In the genomic region with DNA sequence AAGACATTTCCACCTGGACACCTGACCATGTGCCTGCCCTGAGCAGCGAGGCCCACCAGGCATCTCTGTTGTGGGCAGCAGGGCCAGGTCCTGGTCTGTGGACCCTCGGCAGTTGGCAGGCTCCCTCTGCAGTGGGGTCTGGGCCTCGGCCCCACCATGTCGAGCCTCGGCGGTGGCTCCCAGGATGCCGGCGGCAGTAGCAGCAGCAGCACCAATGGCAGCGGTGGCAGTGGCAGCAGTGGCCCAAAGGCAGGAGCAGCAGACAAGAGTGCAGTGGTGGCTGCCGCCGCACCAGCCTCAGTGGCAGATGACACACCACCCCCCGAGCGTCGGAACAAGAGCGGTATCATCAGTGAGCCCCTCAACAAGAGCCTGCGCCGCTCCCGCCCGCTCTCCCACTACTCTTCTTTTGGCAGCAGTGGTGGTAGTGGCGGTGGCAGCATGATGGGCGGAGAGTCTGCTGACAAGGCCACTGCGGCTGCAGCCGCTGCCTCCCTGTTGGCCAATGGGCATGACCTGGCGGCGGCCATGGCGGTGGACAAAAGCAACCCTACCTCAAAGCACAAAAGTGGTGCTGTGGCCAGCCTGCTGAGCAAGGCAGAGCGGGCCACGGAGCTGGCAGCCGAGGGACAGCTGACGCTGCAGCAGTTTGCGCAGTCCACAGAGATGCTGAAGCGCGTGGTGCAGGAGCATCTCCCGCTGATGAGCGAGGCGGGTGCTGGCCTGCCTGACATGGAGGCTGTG, we compare ENCODE assay signal across 22 cellular contexts.
"Had no signal": no experiment of that assay in that cellular context is flagged by ENCODE, and none has a peak within 500 bp of the region (broad histone marks: within the 10 kb centered on the region; RNA-seq: fewer than 3 reads in every experiment).

No MANE protein-coding gene starts in this region.

- H3K4me3 Mint-ChIP-seq: activated CD8-positive, alpha-beta memory T cell treated with anti-CD3 and anti-CD28 coated beads, Interleukin-2, amount 10 ng/mL, durations not matched to agents 7 days and 5 days; activated T-cell treated with anti-CD3 and anti-CD28 coated beads, Interleukin-2, amount 50 U/mL, for 24 hours; endodermal cell had no signal

- ATAC-seq: activated CD8-positive, alpha-beta memory T cell treated with anti-CD3 and anti-CD28 coated beads, Interleukin-2, amount 10 ng/mL, durations not matched to agents 7 days and 5 days; activated naive CD4-positive, alpha-beta T cell treated with anti-CD3 and anti-CD28 coated beads, Interleukin-2, amount 50 U/mL, for 72 hours; heart right ventricle; left lobe of liver; mucosa of descending colon; naive thymus-derived CD8-positive, alpha-beta T cell; right cardiac atrium; SK-N-SH treated with all-trans-retinoic acid at 6 μM for 48 hours; stimulated activated naive CD8-positive, alpha-beta T cell treated with anti-CD3 and anti-CD28 coated beads, Interleukin-15, Interleukin-2, amounts not matched to agents 100 U/mL and 50 U/mL, for 24 hours had no signal

- H3K27me3 ChIP-seq: heart right ventricle, testis had no signal

- H3K9me3 ChIP-seq: heart right ventricle, mucosa of descending colon, testis had no signal

- H3K4me3 ChIP-seq: heart right ventricle, mucosa of descending colon, testis had no signal

- H3K27ac Mint-ChIP-seq: activated CD8-positive, alpha-beta memory T cell treated with anti-CD3 and anti-CD28 coated beads, Interleukin-2, amount 10 ng/mL, durations not matched to agents 7 days and 5 days; activated naive CD4-positive, alpha-beta T cell treated with anti-CD3 and anti-CD28 coated beads, Interleukin-2, amount 50 U/mL, for 72 hours; activated T-cell treated with anti-CD3 and anti-CD28 coated beads, Interleukin-2, amount 50 U/mL, for 24 hours; endodermal cell; progenitor cell of endocrine pancreas had no signal

- H3K27me3 Mint-ChIP-seq: activated CD8-positive, alpha-beta memory T cell treated with anti-CD3 and anti-CD28 coated beads, Interleukin-2, amount 10 ng/mL, durations not matched to agents 7 days and 5 days; activated T-cell treated with anti-CD3 and anti-CD28 coated beads, Interleukin-2, amount 50 U/mL, for 24 hours; naive thymus-derived CD8-positive, alpha-beta T cell; progenitor cell of endocrine pancreas had no signal

- DNase-seq: activated CD4-positive, alpha-beta T cell treated with anti-CD3 and anti-CD28 coated beads, Interleukin-2, amount 50 U/mL, for 48 hours; activated CD4-positive, CD25-positive, alpha-beta regulatory T cell treated with anti-CD3 and anti-CD28 coated beads, Interleukin-2, amount 50 U/mL, for 72 hours; activated CD8-positive, alpha-beta memory T cell treated with anti-CD3 and anti-CD28 coated beads, Interleukin-2, amount 10 ng/mL, durations not matched to agents 7 days and 5 days; activated T-cell treated with anti-CD3 and anti-CD28 coated beads, Interleukin-2, amount 50 U/mL, for 24 hours; dermis blood vessel endothelial cell; endodermal cell; heart right ventricle; mammary epithelial cell; naive thymus-derived CD8-positive, alpha-beta T cell; occipital lobe; small intestine; stimulated activated CD4-positive, alpha-beta T cell treated with anti-CD3 and anti-CD28 coated beads, Interleukin-4, amount 100 ng/mL, for 24 hours; stimulated activated naive CD8-positive, alpha-beta T cell treated with anti-CD3 and anti-CD28 coated beads, Interleukin-15, Interleukin-2, amounts not matched to agents 100 U/mL and 50 U/mL, for 24 hours; T-helper 1 cell; T1000; testis had no signal

- H3K36me3 Mint-ChIP-seq: activated CD8-positive, alpha-beta memory T cell treated with anti-CD3 and anti-CD28 coated beads, Interleukin-2, amount 10 ng/mL, durations not matched to agents 7 days and 5 days; activated naive CD4-positive, alpha-beta T cell treated with anti-CD3 and anti-CD28 coated beads, Interleukin-2, amount 50 U/mL, for 72 hours; naive thymus-derived CD8-positive, alpha-beta T cell had no signal

- H3K9me3 Mint-ChIP-seq: activated naive CD4-positive, alpha-beta T cell treated with anti-CD3 and anti-CD28 coated beads, Interleukin-2, amount 50 U/mL, for 72 hours; activated T-cell treated with anti-CD3 and anti-CD28 coated beads, Interleukin-2, amount 50 U/mL, for 24 hours; endodermal cell; naive thymus-derived CD8-positive, alpha-beta T cell had no signal

- H3K27ac ChIP-seq: testis had no signal
